10 cellular contexts compared by ENCODE assay signal in the genomic region with DNA sequence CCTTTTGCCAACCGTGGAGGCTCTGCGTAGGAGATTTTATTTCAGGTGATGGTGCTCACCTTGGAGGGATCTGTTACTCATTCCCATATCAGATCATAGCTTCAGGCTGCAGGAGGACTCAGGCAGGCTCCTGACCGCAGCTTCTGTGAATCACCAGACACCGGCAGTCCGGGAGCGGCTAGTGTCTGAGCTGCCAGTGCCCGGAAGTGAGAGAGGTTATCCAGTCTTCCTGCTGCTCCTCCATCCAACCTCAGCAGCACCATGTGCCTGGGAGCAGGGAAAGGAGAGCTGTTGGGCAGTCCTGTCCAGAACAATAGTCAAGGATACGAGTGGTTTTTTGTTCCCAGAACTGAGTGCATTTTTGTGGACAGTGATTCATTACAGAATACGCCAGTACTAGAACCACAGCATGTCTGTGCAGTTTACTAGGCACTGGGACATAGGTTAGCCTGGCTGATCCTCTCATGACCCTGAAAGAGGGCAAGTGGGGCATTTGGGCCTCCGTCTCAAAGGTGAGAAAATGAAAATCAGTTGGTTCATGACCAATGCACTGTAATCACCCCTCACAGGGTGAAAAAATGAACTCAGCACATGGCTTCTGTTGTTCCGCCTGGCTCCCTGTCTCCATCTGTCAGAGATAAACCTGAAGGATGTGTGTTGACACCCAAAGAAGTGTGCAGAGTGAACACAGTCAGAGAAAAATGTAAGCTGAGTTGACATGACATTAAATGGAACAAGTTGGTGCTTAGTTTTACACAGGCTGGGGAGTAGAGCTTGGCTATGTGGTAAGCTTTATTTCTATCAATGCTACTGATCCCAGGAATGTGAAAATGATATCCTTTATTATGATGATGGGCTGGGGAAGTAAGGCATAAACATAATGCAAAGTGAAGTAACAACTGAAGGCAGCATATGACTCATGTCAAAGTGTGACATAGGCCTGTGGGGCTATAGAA. TPM values are rescaled to one million over a fixed set of nuclear protein-coding genes. Genes with fewer than 3 reads are reported as not detected.
A peak's percentile ranks its signal among the peaks of the same experiment; 100 is the strongest.
DNase-seq lines count a peak whose midpoint lies in the region; ATAC-seq, FAIRE-seq and TF ChIP-seq lines count a peak whose summit lies in the region.
"Had no signal": no experiment of that assay in that cellular context is flagged by ENCODE, and none has a peak within 500 bp of the region (broad histone marks: within the 10 kb centered on the region; RNA-seq: fewer than 3 reads in every experiment).

No MANE protein-coding gene starts in this region.

- WGBS in H1 (ENCODE audit: extremely low coverage in 1 of 2, insufficient coverage in 1 of 2, insufficient read length in 1 of 2, insufficient replicate concordance in 2 of 2, low coverage in 1 of 2, low lambda C conversion rate in 2 of 2, missing lambda C conversion rate in 1 of 2), 2 experiments, result 92% methylated on average over 11 of the region's 11 CpGs; no CpG with 5 or more reads in 1 of the 2 experiments

- H3K14ac ChIP-seq in H1 (ENCODE audit: insufficient read length), result no peak overlapping the region

- H4K5ac ChIP-seq in H1 (ENCODE audit: insufficient read length, low read depth, low read length), result no peak overlapping the region

- no peak overlapping the region for H3K4ac ChIP-seq in H1 (replicated peaks; ENCODE audit: insufficient read length, low read depth, low read length)

- no peak for TF ChIP-seq RAD21 in H1 (IDR thresholded peaks at IDR 0.05 in 1 of 2, conservative IDR thresholded peaks at IDR 0.05 in 1 of 2; ENCODE audit: low read depth in 2 of 2, low read length in 2 of 2)

- H2BK120ac ChIP-seq in H1 (replicated peaks; ENCODE audit: low read depth, low read length), result no peak overlapping the region

- TF ChIP-seq EP300 in H1 (IDR thresholded peaks at IDR 0.05; ENCODE audit: borderline replicate concordance in 1 of 2, low read depth in 2 of 2, low read length in 2 of 2), result no peak

- DNase-seq in AG09319 (ENCODE audit: extremely low read depth, low read depth) (peak; percentile 98), NCI-H226 (peak; percentile 96), H1 (ENCODE audit: low read depth in 1 of 2, low spot score in 2 of 2) (peak in 1 of 2 experiments; percentile 42), myocyte (ENCODE audit: low read depth) (peak; percentile 98), SKM-1 (lab: John Stamatoyannopoulos, UW; ENCODE audit: unreplicated experiment) (no peak)
- no peak for DNase-seq in activated T-cell treated with anti-CD3 and anti-CD28 coated beads, Interleukin-2, amount 50 U/mL, for 48 hours
- DNase-seq in central memory CD4-positive, alpha-beta T cell, result no peak
- DNase-seq: colonic mucosa had no signal

- no peak overlapping the region for H3K23ac ChIP-seq in H1 (ENCODE audit: insufficient read length)

- no peaks in the 10 kb centered on the region; a peak in 1 of 4 replicates for H3K79me2 ChIP-seq in H1 (ENCODE audit: control insufficient read depth in 1 of 2, insufficient read depth in 2 of 2, low read length in 2 of 2)

- H3K79me1 ChIP-seq in H1 (ENCODE audit: low read depth, low read length), result no peaks in the 10 kb centered on the region; the same call in 1 of the 2 replicates

- 0 out of 2 replicates have a peak overlapping the region, but pooled peaks have one; percentile 10 for H2BK12ac ChIP-seq in H1 (ENCODE audit: low read depth, low read length)

- TF ChIP-seq CTCF in AG09319 (IDR thresholded peaks at IDR 0.05; ENCODE audit: low read depth, low read length) (no peak), H1 (IDR thresholded peaks at IDR 0.05; ENCODE audit: control extremely low read depth in 1 of 3, insufficient read depth in 1 of 3, low read depth in 1 of 3, low read length in 3 of 3) (no peak)

- ATAC-seq in GM19467 (IDR thresholded peaks at IDR 0.05; ENCODE audit: unreplicated experiment), result no peak

- no peak overlapping the region for H3K9ac ChIP-seq in H1 (replicated peaks in 1 of 4; ENCODE audit: extremely low read depth in 1 of 4, low read depth in 3 of 4, low read length in 3 of 4)

- H3K27ac ChIP-seq in H1 (ENCODE audit: low read depth, low read length), result no peak overlapping the region
- H3K27ac ChIP-seq: colonic mucosa had no signal

- no peak for TF ChIP-seq POLR2A in H1 (IDR thresholded peaks at IDR 0.05; ENCODE audit: control extremely low read depth in 1 of 2, low read depth in 2 of 2, low read length in 2 of 2)

- H3K56ac ChIP-seq in H1 (replicated peaks; ENCODE audit: insufficient read length, low read depth, low read length), result no peak overlapping the region

- no peak overlapping the region for H2BK20ac ChIP-seq in H1 (ENCODE audit: low read length)

- H2BK15ac ChIP-seq in H1 (ENCODE audit: low read length), result no peak overlapping the region

- CTCF ChIA-PET in H1 (lab: Charles Lee; ENCODE audit: partially characterized antibody), result interaction anchor here (0.8 to 2.2 kb wide), 6 partner anchors 12 to 638 kb away, joined by 3 to 12 read pairs (median 4); no protein-coding TSS in a partner anchor

- no peak overlapping the region for H4K8ac ChIP-seq in H1 (ENCODE audit: extremely low read depth, insufficient read depth, low read length)

- no peak for FAIRE-seq in H1 (lab: Jason Lieb, UNC)

- no peaks in the 10 kb centered on the region for H3K9me3 ChIP-seq in H1 (ENCODE audit: insufficient read depth in 2 of 2, low read depth in 1 of 2, low read length in 1 of 2)
- H3K9me3 ChIP-seq: colonic mucosa had no signal

- H2AFZ ChIP-seq in H1 (ENCODE audit: low read length), result no peak overlapping the region

- H3K18ac ChIP-seq in H1 (ENCODE audit: extremely low read depth, low read length), result no peak overlapping the region; the same call in 1 of the 2 replicates

- no peaks in the 10 kb centered on the region for H3K27me3 ChIP-seq in H1 (replicated peaks in 1 of 4; ENCODE audit: control insufficient read depth in 3 of 4, extremely low read depth in 1 of 4, insufficient read depth in 3 of 4, low read length in 3 of 4)
- H3K27me3 ChIP-seq: colonic mucosa had no signal

- no peak overlapping the region for H4K91ac ChIP-seq in H1 (replicated peaks; ENCODE audit: insufficient read length, low read length)

- no peak overlapping the region for H3K4me3 ChIP-seq in H1 (ENCODE audit: extremely low read depth in 1 of 4, insufficient read depth in 2 of 4, low read depth in 3 of 4, low read length in 4 of 4)
- H3K4me3 ChIP-seq: colonic mucosa had no signal

- POLR2A ChIA-PET in H1 (lab: Charles Lee; ENCODE audit: partially characterized antibody), result interaction anchor here (0.8 to 2.3 kb wide), 2 partner anchors 12 to 21 kb away, joined by 3 to 5 read pairs; a partner anchor contains a TSS

- peak overlapping the region; percentile 28; the same call in 1 of the 2 replicates for H2BK5ac ChIP-seq in H1 (ENCODE audit: low read depth, low read length)

- H3K4me2 ChIP-seq in H1 (ENCODE audit: insufficient read depth in 1 of 2, low read depth in 2 of 2, low read length in 2 of 2), result no peak overlapping the region

- no peaks in the 10 kb centered on the region for H3K36me3 ChIP-seq in H1 (ENCODE audit: control insufficient read depth in 2 of 4, insufficient read depth in 4 of 4, low read length in 3 of 4)
- H3K36me3 ChIP-seq: colonic mucosa had no signal

- no peaks in the 10 kb centered on the region for H4K20me1 ChIP-seq in H1 (replicated peaks in 1 of 2; ENCODE audit: control insufficient read depth in 1 of 2, insufficient read depth in 2 of 2, low read length in 2 of 2)

- H2AK5ac ChIP-seq in H1 (ENCODE audit: low read depth, low read length), result 0 out of 2 replicates have a peak overlapping the region, but pooled peaks have one; percentile 9

- H3K23me2 ChIP-seq in H1 (ENCODE audit: low read depth, low read length), result no peaks in the 10 kb centered on the region

- peaks cover 2 to 10% (median 5%) of the 10 kb centered on the region in 4 experiments; a peak in 6 of 7 replicates for H3K4me1 ChIP-seq in H1 (replicated peaks in 1 of 4; ENCODE audit: control insufficient read depth in 3 of 4, insufficient read depth in 4 of 4, low read length in 3 of 4)
- H3K4me1 ChIP-seq: colonic mucosa had no signal

TF ChIP-seq in H1, 55 proteins besides CTCF, POLR2A, EP300 and RAD21:
- TF ChIP-seq SUZ12 (IDR thresholded peaks at IDR 0.05; ENCODE audit: low read length), result no peak
- TF ChIP-seq TBP (IDR thresholded peaks at IDR 0.05; ENCODE audit: low read depth, low read length), result no peak
TF ChIP-seq in H1: peak in this region for 0.

RNA-seq across cellular contexts. Expression of a gene that starts 12.2 kb away (rescaled TPM):
- total RNA-seq in H1 (2021; fragmentation: NEBNext Ultra II Directional; extraction: Animal tissue kit (Norgen Biotek cat#: 25700)), result 10.5 TPM in 2 replicates
- polyA plus RNA-seq in H1 (2011; rRNA removed), result 7.6 and 9.7 TPM in 2 replicates
- polyA plus RNA-seq in H1 (2011; cell fraction: cytosol; rRNA removed), result 10.6 TPM
- 14.4 TPM for polyA plus RNA-seq in H1 (2011; cell fraction: nucleus; rRNA removed)
- polyA plus RNA-seq in H1 (2012, experiment 1 of 2), result 9.2 to 11.9 TPM (median 11.0 TPM) in 4 replicates
- 3.0 TPM for polyA plus RNA-seq in H1 (2012, experiment 2 of 2)
- 3.7 TPM for polyA plus RNA-seq in H1 (2013, experiment 1 of 2)
- 4.7 TPM for polyA plus RNA-seq in H1 (2013, experiment 2 of 2)
- polyA minus RNA-seq in H1 (2011; rRNA and poly(A)+ RNA removed), result 10.0 and 10.7 TPM in 2 replicates
- 6.8 TPM for polyA minus RNA-seq in H1 (2011; cell fraction: cytosol; rRNA and poly(A)+ RNA removed)
- polyA minus RNA-seq in H1 (2011; cell fraction: nucleus; rRNA and poly(A)+ RNA removed), result 20.7 TPM
- 23.2 and 57.5 TPM in 2 replicates for total RNA-seq in myocyte
- polyA plus RNA-seq in myocyte (2012), result 21.4 TPM
- total RNA-seq: mononuclear cell had no signal

Comparison
In these comparisons a context has a peak if more than half of its experiments do, and no peak if none do; other contexts are left out.
1. DNase-seq: peak in AG09319 (single experiment), NCI-H226 (single experiment) and myocyte (single experiment); none in activated T-cell treated with anti-CD3 and anti-CD28 coated beads, Interleukin-2, amount 50 U/mL, for 48 hours (0 of 2), central memory CD4-positive, alpha-beta T cell (single experiment) and SKM-1 (single experiment).